9 cellular contexts compared by ENCODE assay signal in the genomic region with DNA sequence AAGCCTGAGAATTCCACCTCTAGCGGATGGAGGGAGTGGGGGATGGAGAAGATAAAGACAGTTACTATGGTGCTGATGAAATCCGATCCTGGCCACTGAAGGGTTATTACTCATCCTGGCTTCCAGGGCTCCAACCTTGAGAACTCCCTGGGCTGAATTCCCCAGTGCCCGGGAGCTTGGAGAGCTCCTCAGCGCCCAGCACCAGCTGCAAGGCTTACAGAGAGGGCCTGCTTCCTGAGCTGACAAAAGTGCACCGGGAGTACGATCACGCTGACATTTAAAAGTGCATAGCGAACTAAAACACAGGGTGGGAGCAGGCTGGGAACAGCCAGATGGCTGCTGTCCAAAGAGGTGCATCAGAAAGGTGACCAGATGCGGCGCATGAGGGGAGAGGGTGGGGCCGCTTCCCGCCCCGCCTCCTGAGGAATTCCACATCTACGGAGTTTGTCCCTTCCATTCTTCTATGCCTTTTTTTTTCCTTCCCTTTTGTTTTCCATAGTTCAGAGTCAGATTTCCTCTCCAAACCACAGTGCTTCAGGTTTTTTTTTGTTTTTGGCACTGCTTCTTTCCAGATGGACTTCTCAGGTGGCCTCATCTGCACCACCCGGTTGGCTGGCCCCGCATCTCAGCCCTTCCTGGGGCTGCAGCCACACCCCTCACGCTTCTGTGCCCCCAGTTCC.
A peak's percentile ranks its signal among the peaks of the same experiment; 100 is the strongest.
DNase-seq lines count a peak whose midpoint lies in the region; ATAC-seq, FAIRE-seq and TF ChIP-seq lines count a peak whose summit lies in the region.
"Had no signal": no experiment of that assay in that cellular context is flagged by ENCODE, and none has a peak within 500 bp of the region (broad histone marks: within the 10 kb centered on the region; RNA-seq: fewer than 3 reads in every experiment).

No MANE protein-coding gene starts in this region.

- H3K9ac ChIP-seq in mucosa of rectum (ENCODE audit: low read depth in 1 of 2, low read length in 2 of 2), result no peak overlapping the region

- H3K4me1 ChIP-seq in mucosa of rectum (ENCODE audit: control insufficient read depth in 2 of 2, insufficient read depth in 2 of 2, low read length in 2 of 2), result peaks cover 2 to 8% of the 10 kb centered on the region in 2 donors
- H3K4me1 ChIP-seq in CD8-positive, alpha-beta memory T cell (ENCODE audit: insufficient read depth, low read length), result no peaks in the 10 kb centered on the region

- CTCF ChIA-PET in CD8-positive, alpha-beta memory T cell (lab: Charles Lee), result no interaction called here

- H3K4me3 ChIP-seq in mucosa of rectum (ENCODE audit: low read length in 2 of 2), result peak overlapping the region in 1 of 2 donors; percentile 13
- no peak overlapping the region for H3K4me3 ChIP-seq in CD8-positive, alpha-beta memory T cell (ENCODE audit: low read length)

- H3K27me3 Mint-ChIP-seq in CD8-positive, alpha-beta memory T cell, result peaks cover 6 to 18% of the 10 kb centered on the region in 2 donors

- peak overlapping the region; percentile 41 to 58 for H3K27ac ChIP-seq in mucosa of rectum (ENCODE audit: low read depth in 2 of 2, low read length in 2 of 2)
- H3K27ac ChIP-seq in CD8-positive, alpha-beta memory T cell (ENCODE audit: low read depth, low read length), result no peak overlapping the region
- H3K27ac ChIP-seq: neutrophil had no signal

- H3K27me3 ChIP-seq in mucosa of rectum (ENCODE audit: control insufficient read depth in 2 of 2, insufficient read depth in 2 of 2, low read length in 2 of 2), result no peaks in the 10 kb centered on the region
- H3K27me3 ChIP-seq in CD8-positive, alpha-beta memory T cell (ENCODE audit: insufficient read depth, low read length, poor library complexity, severe bottlenecking), result peaks cover 8% of the 10 kb centered on the region

- peak; percentile 84 for DNase-seq in H54 (ENCODE audit: insufficient read length, low spot score)
- peak; percentile 95 for DNase-seq in NCI-H69 (lab: John Stamatoyannopoulos, UW)
- no peak for DNase-seq in CD8-positive, alpha-beta memory T cell

- peak overlapping the region in 1 of 8 donors; percentile 39 for H3K27ac Mint-ChIP-seq in CD8-positive, alpha-beta memory T cell

- H3K36me3 Mint-ChIP-seq in CD8-positive, alpha-beta memory T cell, result no peaks in the 10 kb centered on the region

- no peaks in the 10 kb centered on the region for H3K9me3 ChIP-seq in mucosa of rectum (ENCODE audit: control insufficient read depth in 2 of 2, low read length in 2 of 2)
- H3K9me3 ChIP-seq in CD8-positive, alpha-beta memory T cell (ENCODE audit: low read length), result no peaks in the 10 kb centered on the region
- H3K9me3 ChIP-seq: neutrophil had no signal

- no peaks in the 10 kb centered on the region for H3K36me3 ChIP-seq in mucosa of rectum (ENCODE audit: control insufficient read depth in 2 of 2, insufficient read depth in 2 of 2, low read length in 2 of 2)
- H3K36me3 ChIP-seq in CD8-positive, alpha-beta memory T cell (ENCODE audit: insufficient read depth, low read length), result no peaks in the 10 kb centered on the region
- H3K36me3 ChIP-seq: neutrophil had no signal

- H3K4me3 Mint-ChIP-seq in CD8-positive, alpha-beta memory T cell, result no peak overlapping the region

- POLR2A ChIA-PET in CD8-positive, alpha-beta memory T cell (lab: Charles Lee), result no interaction called here

- ATAC-seq in GM18861 (IDR thresholded peaks at IDR 0.05; ENCODE audit: unreplicated experiment) (no peak), GM19397 (IDR thresholded peaks at IDR 0.05; ENCODE audit: unreplicated experiment) (no peak), GM19395 (IDR thresholded peaks at IDR 0.05; ENCODE audit: unreplicated experiment) (no peak)

- no peak for TF ChIP-seq POLR2A in H54 (IDR thresholded peaks at IDR 0.05; ENCODE audit: low read depth, low read length)

- FAIRE-seq in H54 (lab: Jason Lieb, UNC) (no peak), endometrium (lab: Jason Lieb, UNC) (peak; percentile 82)

- H3K4me1 Mint-ChIP-seq in CD8-positive, alpha-beta memory T cell, result peaks cover 0 to 4% (median 0%) of the 10 kb centered on the region in 3 donors

- no peaks in the 10 kb centered on the region for H3K9me3 Mint-ChIP-seq in CD8-positive, alpha-beta memory T cell

Comparison
In these comparisons a context has a peak if more than half of its experiments do, and no peak if none do; other contexts are left out.
1. DNase-seq: peak in H54 (single experiment) and NCI-H69 (single experiment); none in CD8-positive, alpha-beta memory T cell (0 of 5).